ENCODE assay signal across 1 cellular context in genomic region chr4:78938868-78939666, GRCh38.
TF ChIP-seq lines count a peak whose summit lies in the region.

TSS of gene PAQR3 (minus strand) at chr4:78939438. CDS start at chr4:78939224, 214 bp downstream.

TF ChIP-seq in K562, 482 proteins besides CTCF, POLR2A, EP300 and RAD21 (continued from another document):
- TF ChIP-seq ATF6 (CRISPR knock-in tag; IDR thresholded peaks at IDR 0.05) (no peak), TAF1 (IDR thresholded peaks at IDR 0.05; ENCODE audit: control insufficient read depth, extremely low read depth, insufficient read depth, low read length, severe bottlenecking) (peak; percentile 77)
